Comparison of ENCODE assay signal across 33 cellular contexts in the genomic region with DNA sequence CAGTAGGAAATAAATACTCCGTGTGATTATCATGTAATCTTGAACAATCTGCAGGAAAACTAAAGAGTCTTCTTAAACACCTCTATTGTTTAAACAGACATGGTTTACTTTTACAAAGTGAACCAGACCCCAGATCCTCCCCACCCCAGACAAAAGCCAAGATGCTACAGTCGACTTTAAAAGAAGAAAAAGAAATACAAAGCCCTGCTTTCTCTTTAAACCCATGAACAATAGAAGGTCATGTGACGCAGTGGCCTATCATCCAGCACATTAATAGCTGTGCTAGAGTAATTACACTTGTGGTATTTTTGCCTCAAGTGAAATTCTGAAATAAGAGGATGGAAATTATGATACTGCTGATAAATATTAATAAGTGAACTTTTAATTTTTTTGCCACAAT.
DNase-seq lines count a peak whose midpoint lies in the region; ATAC-seq and TF ChIP-seq lines count a peak whose summit lies in the region.
"Had no signal": no experiment of that assay in that cellular context is flagged by ENCODE, and none has a peak within 500 bp of the region (broad histone marks: within the 10 kb centered on the region; RNA-seq: fewer than 3 reads in every experiment).

No MANE protein-coding gene starts in this region.

- intact Hi-C loops in CD8-positive, alpha-beta T cell (cut with DNase I, micrococcal nuclease) = no loop called here

- no peak for ATAC-seq in CD8-positive, alpha-beta T cell
- ATAC-seq: activated CD8-positive, alpha-beta memory T cell treated with anti-CD3 and anti-CD28 coated beads, Interleukin-2, amount 10 ng/mL, durations not matched to agents 7 days and 5 days; activated naive CD4-positive, alpha-beta T cell treated with anti-CD3 and anti-CD28 coated beads, Interleukin-2, amount 50 U/mL, for 72 hours; left lung; naive thymus-derived CD8-positive, alpha-beta T cell; right lobe of liver had no signal

- no peak for TF ChIP-seq CTCF in CD8-positive, alpha-beta T cell (IDR thresholded peaks at IDR 0.05)
- TF ChIP-seq CTCF in mesothelial cell of epicardium (IDR thresholded peaks at IDR 0.05; ENCODE audit: unreplicated experiment) = no peak

- H3K36me3 ChIP-seq in BLaER1 treated with 17β-estradiol and CSF1 and Interleukin-3, amounts not matched to agents 10 nM and 100 nM = peaks cover 46 to 67% (median 56%) of the 10 kb centered on the region in 11 experiments
- H3K36me3 ChIP-seq in CD8-positive, alpha-beta T cell (ENCODE audit: insufficient read depth, low read length) = peaks cover 61% of the 10 kb centered on the region
- H3K36me3 ChIP-seq: prostate gland, SJCRH30 had no signal

- H3K9ac ChIP-seq in BLaER1 treated with 17β-estradiol and CSF1 and Interleukin-3, amounts not matched to agents 10 nM and 100 nM = no peak overlapping the region
- H3K9ac ChIP-seq: GM23248 had no signal

- peaks cover 18 to 42% (median 28%) of the 10 kb centered on the region in 10 experiments; a peak in 19 of 20 replicates for H3K4me1 ChIP-seq in BLaER1 treated with 17β-estradiol and CSF1 and Interleukin-3, amounts not matched to agents 10 nM and 100 nM
- H3K4me1 ChIP-seq in CD8-positive, alpha-beta T cell (ENCODE audit: insufficient read depth, low read length) = no peaks in the 10 kb centered on the region
- H3K4me1 ChIP-seq: Caco-2, SJCRH30 had no signal

- POLR2A ChIA-PET in CD8-positive, alpha-beta T cell (lab: Charles Lee) = no interaction called here

- no peaks in the 10 kb centered on the region for H3K27me3 ChIP-seq in BLaER1 treated with 17β-estradiol and CSF1 and Interleukin-3, amounts not matched to agents 10 nM and 100 nM
- H3K27me3 ChIP-seq in CD8-positive, alpha-beta T cell (ENCODE audit: insufficient read depth, low read length) = no peaks in the 10 kb centered on the region
- H3K27me3 ChIP-seq: left lung, right lobe of liver, SJCRH30, spleen had no signal

- H3K27ac Mint-ChIP-seq in CD8-positive, alpha-beta T cell = peak overlapping the region; percentile 60
- H3K27ac Mint-ChIP-seq in activated naive CD8-positive, alpha-beta T cell treated with anti-CD3 and anti-CD28 coated beads for 36 hours = peak overlapping the region; percentile 72
- H3K27ac Mint-ChIP-seq in mesothelial cell of epicardium = peak overlapping the region; percentile 73
- H3K27ac Mint-ChIP-seq: activated CD8-positive, alpha-beta memory T cell treated with anti-CD3 and anti-CD28 coated beads, Interleukin-2, amount 10 ng/mL, durations not matched to agents 7 days and 5 days had no signal

- no peak overlapping the region for H3K4me3 ChIP-seq in BLaER1 treated with 17β-estradiol and CSF1 and Interleukin-3, amounts not matched to agents 10 nM and 100 nM
- H3K4me3 ChIP-seq in CD8-positive, alpha-beta T cell (ENCODE audit: low read depth, low read length) = no peak overlapping the region
- H3K4me3 ChIP-seq: coronary artery, GM23248, left lung, prostate gland, right lobe of liver, SJCRH30, spleen had no signal

- H3K9me3 Mint-ChIP-seq in CD8-positive, alpha-beta T cell = no peaks in the 10 kb centered on the region
- no peaks in the 10 kb centered on the region for H3K9me3 Mint-ChIP-seq in activated naive CD8-positive, alpha-beta T cell treated with anti-CD3 and anti-CD28 coated beads for 36 hours
- H3K9me3 Mint-ChIP-seq in mesothelial cell of epicardium = no peaks in the 10 kb centered on the region
- H3K9me3 Mint-ChIP-seq: activated naive CD4-positive, alpha-beta T cell treated with anti-CD3 and anti-CD28 coated beads, Interleukin-2, amount 50 U/mL, for 72 hours; activated T-helper 1 cell treated with anti-CD3 and anti-CD28 coated beads, Interleukin-12 subunit alpha, Interleukin-12 subunit beta, Interleukin-2, Interleukin-4 antibody, amounts not matched to agents 30 ng/mL and 10 ng/mL and 1 ng/mL, durations not matched to agents 14 hours and 24 hours and 36 hours; naive thymus-derived CD8-positive, alpha-beta T cell had no signal

- H4K20me1 ChIP-seq in BLaER1 treated with 17β-estradiol and CSF1 and Interleukin-3, amounts not matched to agents 10 nM and 100 nM = no peaks in the 10 kb centered on the region

- H3K27me3 Mint-ChIP-seq in CD8-positive, alpha-beta T cell (ENCODE audit: low read depth) = no peaks in the 10 kb centered on the region
- no peaks in the 10 kb centered on the region for H3K27me3 Mint-ChIP-seq in activated naive CD8-positive, alpha-beta T cell treated with anti-CD3 and anti-CD28 coated beads for 36 hours
- no peaks in the 10 kb centered on the region for H3K27me3 Mint-ChIP-seq in mesothelial cell of epicardium (ENCODE audit: low read depth)
- H3K27me3 Mint-ChIP-seq: activated CD8-positive, alpha-beta memory T cell treated with anti-CD3 and anti-CD28 coated beads, Interleukin-2, amount 10 ng/mL, durations not matched to agents 7 days and 5 days; naive thymus-derived CD8-positive, alpha-beta T cell had no signal

- peak overlapping the region in 6 of 11 experiments; percentile 45 to 63 (median 60); a peak in 12 of 22 replicates for H3K4me2 ChIP-seq in BLaER1 treated with 17β-estradiol and CSF1 and Interleukin-3, amounts not matched to agents 10 nM and 100 nM

- H3K4me1 Mint-ChIP-seq in CD8-positive, alpha-beta T cell (ENCODE audit: low read depth) = peaks cover 2% of the 10 kb centered on the region
- H3K4me1 Mint-ChIP-seq in activated naive CD8-positive, alpha-beta T cell treated with anti-CD3 and anti-CD28 coated beads for 36 hours = peaks cover 23% of the 10 kb centered on the region
- H3K4me1 Mint-ChIP-seq in mesothelial cell of epicardium = peaks cover 20% of the 10 kb centered on the region

- no peak overlapping the region for H3K4me3 Mint-ChIP-seq in CD8-positive, alpha-beta T cell
- no peak overlapping the region for H3K4me3 Mint-ChIP-seq in activated naive CD8-positive, alpha-beta T cell treated with anti-CD3 and anti-CD28 coated beads for 36 hours
- no peak overlapping the region for H3K4me3 Mint-ChIP-seq in mesothelial cell of epicardium
- H3K4me3 Mint-ChIP-seq: activated CD8-positive, alpha-beta memory T cell treated with anti-CD3 and anti-CD28 coated beads, Interleukin-2, amount 10 ng/mL, durations not matched to agents 7 days and 5 days; activated T-helper 1 cell treated with anti-CD3 and anti-CD28 coated beads, Interleukin-12 subunit alpha, Interleukin-12 subunit beta, Interleukin-2, Interleukin-4 antibody, amounts not matched to agents 30 ng/mL and 10 ng/mL and 1 ng/mL, durations not matched to agents 14 hours and 24 hours and 36 hours had no signal

- DNase-seq in CD8-positive, alpha-beta T cell = no peak
- no peak for DNase-seq in activated naive CD8-positive, alpha-beta T cell treated with anti-CD3 and anti-CD28 coated beads for 36 hours
- DNase-seq in mesothelial cell of epicardium (ENCODE audit: low spot score in 2 of 2, unreplicated experiment in 2 of 2) = no peak
- DNase-seq in OCI-M1 (lab: John Stamatoyannopoulos, UW) = no peak
- DNase-seq in SKM-1 (lab: John Stamatoyannopoulos, UW; ENCODE audit: unreplicated experiment) = no peak
- DNase-seq in central memory CD4-positive, alpha-beta T cell = no peak
- DNase-seq: activated CD4-positive, alpha-beta T cell treated with anti-CD3 and anti-CD28 coated beads, Interleukin-2, amount 50 U/mL, for 1 hour; activated CD8-positive, alpha-beta memory T cell treated with anti-CD3 and anti-CD28 coated beads, Interleukin-2, amount 10 ng/mL, durations not matched to agents 7 days and 5 days; aorta; Caco-2; DMS79; effector memory CD4-positive, alpha-beta T cell; glutamatergic neuron; GM23248; islet precursor cell; left lung; MV-4-11; naive thymus-derived CD8-positive, alpha-beta T cell; NCI-H2107; NCI-H446 treated with DMSO at 0.1 percent for 48 hours; right lobe of liver; RPMI8226; SJCRH30; spleen; stimulated activated CD4-positive, alpha-beta T cell treated with anti-CD3 and anti-CD28 coated beads, Interleukin-2, amount 100 ng/mL, for 24 hours; stimulated activated CD8-positive, alpha-beta memory T cell treated with anti-CD3 and anti-CD28 coated beads, Interleukin-4, amount 100 ng/mL, for 48 hours; trophoblast cell had no signal

- peaks cover 92% of the 10 kb centered on the region for H3K36me3 Mint-ChIP-seq in CD8-positive, alpha-beta T cell
- peaks cover 53% of the 10 kb centered on the region for H3K36me3 Mint-ChIP-seq in activated naive CD8-positive, alpha-beta T cell treated with anti-CD3 and anti-CD28 coated beads for 36 hours
- H3K36me3 Mint-ChIP-seq in mesothelial cell of epicardium = peaks cover 47% of the 10 kb centered on the region

- CTCF ChIA-PET in CD8-positive, alpha-beta T cell (lab: Charles Lee) = interaction anchor here (0.6 kb wide), 1 partner anchor 89 kb away, joined by 3 read pairs; no protein-coding TSS in a partner anchor

- H3K27ac ChIP-seq in BLaER1 treated with 17β-estradiol and CSF1 and Interleukin-3, amounts not matched to agents 10 nM and 100 nM = no peak overlapping the region
- no peak overlapping the region for H3K27ac ChIP-seq in CD8-positive, alpha-beta T cell (ENCODE audit: low read depth, low read length)
- H3K27ac ChIP-seq: coronary artery, epithelial cell of prostate, GM23248, left lung, prostate gland, right lobe of liver, SJCRH30, spleen had no signal

- H3K9me3 ChIP-seq in BLaER1 treated with 17β-estradiol and CSF1 and Interleukin-3, amounts not matched to agents 10 nM and 100 nM (replicated peaks in 1 of 11) = peaks cover 0 to 14% (median 5%) of the 10 kb centered on the region in 11 experiments; a peak in 7 of 22 replicates
- no peaks in the 10 kb centered on the region for H3K9me3 ChIP-seq in CD8-positive, alpha-beta T cell (ENCODE audit: low read length)
- H3K9me3 ChIP-seq: Caco-2, left lung, prostate gland, right lobe of liver, SJCRH30, spleen had no signal
